In genomic region chrY:17085303-17085702, GRCh38 we compare ENCODE assay signal across 14 cellular contexts.
"Had no signal": no experiment of that assay in that cellular context is flagged by ENCODE, and none has a peak within 500 bp of the region (broad histone marks: within the 10 kb centered on the region; RNA-seq: fewer than 3 reads in every experiment).

No MANE protein-coding gene starts in this region.

- DNase-seq: activated CD4-positive, CD25-positive, alpha-beta regulatory T cell treated with anti-CD3 and anti-CD28 coated beads, Interleukin-2, amount 50 U/mL, for 72 hours; activated naive CD4-positive, alpha-beta T cell treated with anti-CD3 and anti-CD28 coated beads for 36 hours; activated T-cell treated with anti-CD3 and anti-CD28 coated beads, Interleukin-2, amount 50 U/mL, for 1 hour; adrenal gland; dorsolateral prefrontal cortex; left ventricle myocardium inferior; mucosa of descending colon; posterior cingulate gyrus; stimulated activated CD4-positive, alpha-beta T cell treated with anti-CD3 and anti-CD28 coated beads, Interleukin-2, amount 100 ng/mL, for 48 hours; uterus had no signal

- H3K27ac Mint-ChIP-seq: activated naive CD4-positive, alpha-beta T cell treated with anti-CD3 and anti-CD28 coated beads for 36 hours; activated T-helper 2 cell treated with anti-CD3 and anti-CD28 coated beads, Interferon-gamma antibody, Interleukin-2, Interleukin-4, amounts not matched to agents 10 μg/mL and 5 μg/mL and 100 μg/mL, durations not matched to agents 14 hours and 24 hours and 36 hours; naive thymus-derived CD8-positive, alpha-beta T cell; stimulated activated memory B cell treated with anti-CD40 and anti-IgM and Interleukin-4, amounts not matched to agents 10 μg/mL and 1 μg/mL and 100 μg/mL, for 72 hours; T-helper 2 cell treated with Interferon-gamma antibody and Interleukin-4, amounts not matched to agents 5 μg/mL and 100 μg/mL, for 36 hours had no signal

- H3K4me1 Mint-ChIP-seq: stimulated activated memory B cell treated with anti-CD40 and anti-IgM and Interleukin-4, amounts not matched to agents 10 μg/mL and 1 μg/mL and 100 μg/mL, for 72 hours had no signal

- H3K27me3 Mint-ChIP-seq: stimulated activated memory B cell treated with anti-CD40 and anti-IgM and Interleukin-4, amounts not matched to agents 10 μg/mL and 1 μg/mL and 100 μg/mL, for 72 hours had no signal

- H3K36me3 Mint-ChIP-seq: naive thymus-derived CD8-positive, alpha-beta T cell; stimulated activated memory B cell treated with anti-CD40 and anti-IgM and Interleukin-4, amounts not matched to agents 10 μg/mL and 1 μg/mL and 100 μg/mL, for 72 hours had no signal

- ATAC-seq: mucosa of descending colon; stimulated activated memory B cell treated with anti-CD40 and anti-IgM and Interleukin-4, amounts not matched to agents 10 μg/mL and 1 μg/mL and 100 μg/mL, for 72 hours had no signal

- H3K9me3 Mint-ChIP-seq: activated naive CD4-positive, alpha-beta T cell treated with anti-CD3 and anti-CD28 coated beads for 36 hours; stimulated activated memory B cell treated with anti-CD40 and anti-IgM and Interleukin-4, amounts not matched to agents 10 μg/mL and 1 μg/mL and 100 μg/mL, for 72 hours had no signal

- H3K4me3 Mint-ChIP-seq: activated naive CD4-positive, alpha-beta T cell treated with anti-CD3 and anti-CD28 coated beads for 36 hours; naive thymus-derived CD8-positive, alpha-beta T cell; stimulated activated memory B cell treated with anti-CD40 and anti-IgM and Interleukin-4, amounts not matched to agents 10 μg/mL and 1 μg/mL and 100 μg/mL, for 72 hours; T-helper 2 cell treated with Interferon-gamma antibody and Interleukin-4, amounts not matched to agents 5 μg/mL and 100 μg/mL, for 36 hours had no signal
